In the genomic region with DNA sequence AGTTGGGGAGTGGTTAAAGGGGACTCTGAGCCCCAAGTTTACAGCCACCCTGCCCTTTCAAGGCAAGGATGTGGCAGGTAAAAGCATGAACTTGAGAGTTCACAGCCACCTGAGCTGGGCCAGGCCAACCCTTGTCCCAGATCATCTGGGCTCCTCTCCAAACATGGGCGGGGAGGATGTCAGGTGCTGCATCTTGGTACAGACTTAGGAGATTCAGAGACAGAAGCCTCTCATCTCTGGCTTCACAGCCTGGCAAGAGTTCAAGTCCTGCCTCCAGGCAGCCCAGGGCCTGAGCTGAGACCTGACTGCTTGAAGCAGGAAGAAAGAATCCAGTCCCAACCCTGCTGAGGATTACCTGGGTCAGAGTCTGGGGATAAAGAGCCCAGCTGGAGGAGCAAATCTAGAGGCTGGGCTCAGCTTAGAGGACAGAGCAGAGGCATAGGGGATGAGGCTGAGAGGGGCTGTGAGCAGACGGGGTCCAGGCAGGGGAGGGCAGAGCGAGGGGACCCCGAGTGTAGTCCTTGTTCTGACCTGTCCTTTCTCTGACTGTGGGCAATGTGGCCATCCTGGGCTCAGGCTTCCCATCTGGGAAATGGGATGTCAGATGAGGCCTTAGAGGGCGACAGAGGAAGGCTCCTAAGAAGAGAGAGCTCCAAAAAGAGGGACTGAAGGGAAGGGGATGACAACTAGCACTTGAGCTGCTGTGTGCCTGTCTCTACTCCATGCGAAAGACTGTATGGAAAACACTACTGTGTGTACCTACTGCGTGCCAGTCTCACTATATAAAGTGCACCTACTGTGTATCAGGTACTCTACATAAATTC, we compare ENCODE assay signal across 16 cellular contexts. TPM values are rescaled to one million over a fixed set of nuclear protein-coding genes. Genes with fewer than 3 reads are reported as not detected.
DNase-seq lines count a peak whose midpoint lies in the region; ATAC-seq and TF ChIP-seq lines count a peak whose summit lies in the region.
"Had no signal": no experiment of that assay in that cellular context is flagged by ENCODE, and none has a peak within 500 bp of the region (broad histone marks: within the 10 kb centered on the region; RNA-seq: fewer than 3 reads in every experiment).

No MANE protein-coding gene starts in this region.

- H3K36me3 Mint-ChIP-seq in activated naive CD8-positive, alpha-beta T cell treated with anti-CD3 and anti-CD28 coated beads, Interleukin-2, amount 50 U/mL, for 24 hours (ENCODE audit: low read depth) = no peaks in the 10 kb centered on the region
- no peaks in the 10 kb centered on the region for H3K36me3 Mint-ChIP-seq in activated naive CD8-positive, alpha-beta T cell treated with anti-CD3 and anti-CD28 coated beads for 36 hours

- no peaks in the 10 kb centered on the region for H3K9me3 Mint-ChIP-seq in activated naive CD8-positive, alpha-beta T cell treated with anti-CD3 and anti-CD28 coated beads, Interleukin-2, amount 50 U/mL, for 24 hours
- H3K9me3 Mint-ChIP-seq in activated naive CD8-positive, alpha-beta T cell treated with anti-CD3 and anti-CD28 coated beads for 36 hours = no peaks in the 10 kb centered on the region
- H3K9me3 Mint-ChIP-seq: activated CD4-positive, alpha-beta T cell treated with anti-CD3 and anti-CD28 coated beads, Interleukin-2, amount 10 ng/mL, durations not matched to agents 24 days and 14 days had no signal

- H3K9me3 ChIP-seq in esophagus squamous epithelium (no peaks in the 10 kb centered on the region), parathyroid adenoma (ENCODE audit: control insufficient read depth, low read length) (no peaks in the 10 kb centered on the region), vagina (no peaks in the 10 kb centered on the region)

- 53 to 63% methylated on average over 5 to 6 of the region's 7 CpGs for WGBS in esophagus squamous epithelium, 2 donors

- H3K9ac ChIP-seq in parathyroid adenoma = no peak overlapping the region

- intact Hi-C loops in esophagus squamous epithelium (cut with DNase I) = no loop called here
- intact Hi-C loops in vagina (cut with DNase I) = no loop called here

- H3K79me2 ChIP-seq in parathyroid adenoma = no peaks in the 10 kb centered on the region

- H3K4me3 Mint-ChIP-seq in activated naive CD8-positive, alpha-beta T cell treated with anti-CD3 and anti-CD28 coated beads, Interleukin-2, amount 50 U/mL, for 24 hours = no peak overlapping the region
- no peak overlapping the region for H3K4me3 Mint-ChIP-seq in activated naive CD8-positive, alpha-beta T cell treated with anti-CD3 and anti-CD28 coated beads for 36 hours
- H3K4me3 Mint-ChIP-seq: activated CD4-positive, alpha-beta T cell treated with anti-CD3 and anti-CD28 coated beads, Interleukin-2, amount 10 ng/mL, durations not matched to agents 24 days and 14 days had no signal

- H3K27me3 ChIP-seq in esophagus squamous epithelium (no peaks in the 10 kb centered on the region), parathyroid adenoma (ENCODE audit: control insufficient read depth, insufficient read depth, low read length) (peaks cover 4% of the 10 kb centered on the region), vagina (no peaks in the 10 kb centered on the region)

- DNase-seq in activated naive CD8-positive, alpha-beta T cell treated with anti-CD3 and anti-CD28 coated beads, Interleukin-2, amount 50 U/mL, for 24 hours = no peak
- DNase-seq in activated naive CD8-positive, alpha-beta T cell treated with anti-CD3 and anti-CD28 coated beads for 36 hours = no peak
- no peak for DNase-seq in esophagus squamous epithelium (lab: John Stamatoyannopoulos, UW)
- peak in 1 of 2 donors; percentile 77 for DNase-seq in vagina (ENCODE audit: extremely low spot score in 2 of 2)
- no peak for DNase-seq in activated gamma-delta T cell treated with Interleukin-2 at 50 U/mL for 16 hours
- no peak for DNase-seq in activated CD4-positive, alpha-beta T cell treated with anti-CD3 and anti-CD28 coated beads, Interleukin-2, amount 50 U/mL, for 48 hours
- DNase-seq: activated CD4-positive, alpha-beta T cell treated with anti-CD3 and anti-CD28 coated beads, Interleukin-2, amount 10 ng/mL, durations not matched to agents 24 days and 14 days; activated naive CD4-positive, alpha-beta T cell; NCI-H526 treated with DMSO at 0.1 percent for 48 hours had no signal

- H3K4me1 Mint-ChIP-seq in activated naive CD8-positive, alpha-beta T cell treated with anti-CD3 and anti-CD28 coated beads, Interleukin-2, amount 50 U/mL, for 24 hours = no peaks in the 10 kb centered on the region
- H3K4me1 Mint-ChIP-seq in activated naive CD8-positive, alpha-beta T cell treated with anti-CD3 and anti-CD28 coated beads for 36 hours = no peaks in the 10 kb centered on the region
- H3K4me1 Mint-ChIP-seq: activated CD4-positive, alpha-beta T cell treated with anti-CD3 and anti-CD28 coated beads, Interleukin-2, amount 10 ng/mL, durations not matched to agents 24 days and 14 days had no signal

- no peak overlapping the region for H3K27ac Mint-ChIP-seq in activated naive CD8-positive, alpha-beta T cell treated with anti-CD3 and anti-CD28 coated beads, Interleukin-2, amount 50 U/mL, for 24 hours
- no peak overlapping the region for H3K27ac Mint-ChIP-seq in activated naive CD8-positive, alpha-beta T cell treated with anti-CD3 and anti-CD28 coated beads for 36 hours
- H3K27ac Mint-ChIP-seq: activated CD4-positive, alpha-beta T cell treated with anti-CD3 and anti-CD28 coated beads, Interleukin-2, amount 10 ng/mL, durations not matched to agents 24 days and 14 days had no signal

- peak overlapping the region in 3 of 4 donors; percentile 63 to 82 (median 68) for H3K27ac ChIP-seq in esophagus squamous epithelium
- no peak overlapping the region for H3K27ac ChIP-seq in parathyroid adenoma
- peak overlapping the region; percentile 78 for H3K27ac ChIP-seq in vagina
- H3K27ac ChIP-seq: SK-N-MC had no signal

- H3K36me3 ChIP-seq in esophagus squamous epithelium = no peaks in the 10 kb centered on the region
- no peaks in the 10 kb centered on the region for H3K36me3 ChIP-seq in parathyroid adenoma (ENCODE audit: control insufficient read depth, insufficient read depth, low read length)
- H3K36me3 ChIP-seq in vagina = no peaks in the 10 kb centered on the region

- TF ChIP-seq POLR2A in esophagus squamous epithelium (IDR thresholded peaks at IDR 0.05) (no peak), vagina (IDR thresholded peaks at IDR 0.05) (no peak)

- H3K4me1 ChIP-seq in esophagus squamous epithelium (peaks cover 0 to 19% (median 16%) of the 10 kb centered on the region in 3 donors), parathyroid adenoma (peaks cover 5% of the 10 kb centered on the region), vagina (peaks cover 17% of the 10 kb centered on the region)

- H3K4me3 ChIP-seq in esophagus squamous epithelium (no peak overlapping the region), parathyroid adenoma (ENCODE audit: low read depth, low read length) (no peak overlapping the region), vagina (no peak overlapping the region)
- H3K4me3 ChIP-seq: SK-N-MC, skin epidermis had no signal

- TF ChIP-seq CTCF in esophagus squamous epithelium (IDR thresholded peaks at IDR 0.05) = no peak
- TF ChIP-seq CTCF in parathyroid adenoma (IDR thresholded peaks at IDR 0.05) = no peak
- no peak for TF ChIP-seq CTCF in vagina (IDR thresholded peaks at IDR 0.05)

- ATAC-seq in activated naive CD8-positive, alpha-beta T cell treated with anti-CD3 and anti-CD28 coated beads, Interleukin-2, amount 50 U/mL, for 24 hours = peak; percentile 20
- no peak for ATAC-seq in GM18502 (IDR thresholded peaks at IDR 0.05; ENCODE audit: poor library complexity, unreplicated experiment)

- H3K27me3 Mint-ChIP-seq in activated naive CD8-positive, alpha-beta T cell treated with anti-CD3 and anti-CD28 coated beads, Interleukin-2, amount 50 U/mL, for 24 hours = no peaks in the 10 kb centered on the region
- peaks cover 3% of the 10 kb centered on the region for H3K27me3 Mint-ChIP-seq in activated naive CD8-positive, alpha-beta T cell treated with anti-CD3 and anti-CD28 coated beads for 36 hours

- no peak overlapping the region for H3K4me2 ChIP-seq in parathyroid adenoma (ENCODE audit: low read length)

- peak overlapping the region; percentile 76 for H2AFZ ChIP-seq in parathyroid adenoma

RNA-seq across cellular contexts. Expression of a gene that starts 6.7 kb away (rescaled TPM):
- not detected for total RNA-seq in activated naive CD8-positive, alpha-beta T cell treated with anti-CD3 and anti-CD28 coated beads for 36 hours
- total RNA-seq in esophagus squamous epithelium (not detected), vagina (not detected)
- total RNA-seq: activated CD4-positive, alpha-beta T cell treated with anti-CD3 and anti-CD28 coated beads, Interleukin-2, amount 10 ng/mL, durations not matched to agents 24 days and 14 days; dermis blood vessel endothelial cell; lung microvascular endothelial cell had no signal

RNA-seq across cellular contexts. Expression of a gene that starts 34.7 kb away (rescaled TPM):
- not detected for total RNA-seq in activated naive CD8-positive, alpha-beta T cell treated with anti-CD3 and anti-CD28 coated beads for 36 hours
- total RNA-seq in esophagus squamous epithelium (not detected), vagina (not detected)
- total RNA-seq: dermis blood vessel endothelial cell, frontal cortex, lung microvascular endothelial cell had no signal

RNA-seq across cellular contexts. Expression of a gene that starts 43.0 kb away (rescaled TPM):
- total RNA-seq in activated naive CD8-positive, alpha-beta T cell treated with anti-CD3 and anti-CD28 coated beads for 36 hours = not detected
- total RNA-seq in esophagus squamous epithelium = not detected
- not detected for total RNA-seq in vagina
- total RNA-seq: activated CD4-positive, alpha-beta T cell treated with anti-CD3 and anti-CD28 coated beads, Interleukin-2, amount 10 ng/mL, durations not matched to agents 24 days and 14 days; dermis blood vessel endothelial cell; frontal cortex; lung microvascular endothelial cell had no signal

RNA-seq across cellular contexts. Expression of a gene that starts 53.0 kb away (rescaled TPM):
- total RNA-seq in activated naive CD8-positive, alpha-beta T cell treated with anti-CD3 and anti-CD28 coated beads for 36 hours = not detected
- total RNA-seq in esophagus squamous epithelium (not detected), vagina (not detected)
- total RNA-seq: activated CD4-positive, alpha-beta T cell treated with anti-CD3 and anti-CD28 coated beads, Interleukin-2, amount 10 ng/mL, durations not matched to agents 24 days and 14 days; dermis blood vessel endothelial cell; frontal cortex; lung microvascular endothelial cell had no signal
